Comparison of ENCODE assay signal across 10 cellular contexts in the genomic region with DNA sequence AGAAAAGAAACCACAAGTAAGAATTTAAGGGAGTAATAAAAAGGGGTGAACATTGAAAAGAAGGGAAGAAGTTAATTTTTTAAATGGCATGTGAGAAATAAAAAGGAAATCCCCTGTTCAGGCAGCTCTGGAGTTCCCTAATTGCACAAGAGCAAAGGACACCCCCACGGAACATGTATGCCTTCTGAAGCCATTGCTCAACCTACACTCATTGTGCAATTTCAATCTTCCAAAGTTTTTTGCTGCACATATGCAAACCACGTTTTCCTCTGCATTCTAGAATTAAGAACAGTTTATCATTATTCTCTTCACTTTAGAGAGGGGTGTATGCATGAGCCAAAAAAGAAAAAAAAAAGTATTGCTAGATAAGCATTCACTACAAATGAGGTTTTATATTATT.
DNase-seq lines count a peak whose midpoint lies in the region; ATAC-seq and TF ChIP-seq lines count a peak whose summit lies in the region.
"Had no signal": no experiment of that assay in that cellular context is flagged by ENCODE, and none has a peak within 500 bp of the region (broad histone marks: within the 10 kb centered on the region; RNA-seq: fewer than 3 reads in every experiment).

No MANE protein-coding gene starts in this region.

- H3K36me3 ChIP-seq in A673 (ENCODE audit: insufficient read depth, low read length, poor library complexity, severe bottlenecking): peaks cover 5% of the 10 kb centered on the region
- H3K36me3 ChIP-seq in lung (ENCODE audit: control insufficient read depth in 2 of 2, insufficient read depth in 2 of 2, low read length in 2 of 2): peaks cover 0 to 4% of the 10 kb centered on the region in 2 donors
- H3K36me3 ChIP-seq in CD8-positive, alpha-beta memory T cell (ENCODE audit: insufficient read depth, low read length): no peaks in the 10 kb centered on the region
- H3K36me3 ChIP-seq in aorta (ENCODE audit: control insufficient read depth in 1 of 2, insufficient read depth in 2 of 2, low read length in 1 of 2): peaks cover 0 to 2% of the 10 kb centered on the region in 2 donors

- H3K36me3 Mint-ChIP-seq in CD8-positive, alpha-beta memory T cell: peaks cover 0 to 60% (median 13%) of the 10 kb centered on the region in 3 donors

- H3K27me3 Mint-ChIP-seq in CD8-positive, alpha-beta memory T cell: no peaks in the 10 kb centered on the region

- no peak for TF ChIP-seq CTCF in A673 (conservative IDR thresholded peaks at IDR 0.05; ENCODE audit: low read depth, low read length)
- TF ChIP-seq CTCF in lung (IDR thresholded peaks at IDR 0.05; ENCODE audit: control extremely low read depth, extremely low read depth): no peak

- DNase-seq in A673 (ENCODE audit: low spot score) (peak; percentile 36), LHCN-M2 (ENCODE audit: low read depth) (peak; percentile 64), dedifferentiated amniotic fluid mesenchymal stem cell (ENCODE audit: extremely low spot score) (peak; percentile 85), lung (ENCODE audit: low spot score) (peak; percentile 55), aorta (no peak), left colon (no peak)
- DNase-seq in CD8-positive, alpha-beta memory T cell: no peak
- DNase-seq: NCI-H2081 had no signal

- WGBS in lung, 2 donors: 8 to 38% methylated on average over 2 of the region's 2 CpGs
- WGBS in aorta, 2 donors: 64 to 65% methylated on average over 2 of the region's 2 CpGs

- H3K4me3 ChIP-seq in A673 (ENCODE audit: low read depth, low read length, poor library complexity, severe bottlenecking): no peak overlapping the region
- no peak overlapping the region for H3K4me3 ChIP-seq in lung
- H3K4me3 ChIP-seq in CD8-positive, alpha-beta memory T cell (ENCODE audit: low read length): no peak overlapping the region
- H3K4me3 ChIP-seq in aorta (ENCODE audit: low read length in 2 of 2): no peak overlapping the region
- H3K4me3 ChIP-seq: BLaER1 had no signal

- CTCF ChIA-PET in A673 (lab: Charles Lee): no interaction called here
- CTCF ChIA-PET in CD8-positive, alpha-beta memory T cell (lab: Charles Lee): interaction anchor here (1.3 kb wide), 1 partner anchor 13 kb away, joined by 4 read pairs; no protein-coding TSS in a partner anchor

- peaks cover 7% of the 10 kb centered on the region for H3K4me1 ChIP-seq in A673 (ENCODE audit: insufficient read depth, low read length, poor library complexity, severe bottlenecking)
- peaks cover 0 to 3% of the 10 kb centered on the region in 2 donors for H3K4me1 ChIP-seq in lung (ENCODE audit: control insufficient read depth in 2 of 2, insufficient read depth in 2 of 2, low read length in 2 of 2)
- H3K4me1 ChIP-seq in CD8-positive, alpha-beta memory T cell (ENCODE audit: insufficient read depth, low read length): no peaks in the 10 kb centered on the region
- H3K4me1 ChIP-seq in aorta (ENCODE audit: control insufficient read depth in 1 of 2, insufficient read depth in 2 of 2, low read length in 2 of 2): no peaks in the 10 kb centered on the region

- no peak overlapping the region for H3K4me3 Mint-ChIP-seq in CD8-positive, alpha-beta memory T cell

- H3K27ac ChIP-seq in A673 (ENCODE audit: low read depth, low read length, poor library complexity, severe bottlenecking) (no peak overlapping the region), lung (ENCODE audit: low read depth in 1 of 2, low read length in 1 of 2) (peak overlapping the region in 1 of 2 donors; percentile 17), aorta (ENCODE audit: low read depth in 1 of 2, low read length in 2 of 2) (no peak overlapping the region)
- H3K27ac ChIP-seq in CD8-positive, alpha-beta memory T cell (ENCODE audit: low read depth, low read length): no peak overlapping the region
- H3K27ac ChIP-seq: BLaER1 had no signal

- H3K9me3 ChIP-seq in A673 (ENCODE audit: low read depth, low read length, poor library complexity, severe bottlenecking) (no peaks in the 10 kb centered on the region), lung (ENCODE audit: control insufficient read depth in 2 of 2, insufficient read depth in 1 of 2, low read length in 1 of 2) (no peaks in the 10 kb centered on the region), aorta (ENCODE audit: control insufficient read depth, low read length) (no peaks in the 10 kb centered on the region)
- H3K9me3 ChIP-seq in CD8-positive, alpha-beta memory T cell (ENCODE audit: low read length): no peaks in the 10 kb centered on the region
- H3K9me3 ChIP-seq: BLaER1 had no signal

- intact Hi-C loops in A673 (cut with micrococcal nuclease; ENCODE audit: unreplicated experiment): no loop called here
- intact Hi-C loops in aorta (cut with DNase I): no loop called here
- intact Hi-C loops in left colon (cut with DNase I, micrococcal nuclease): no loop called here

- peak overlapping the region in 2 of 8 donors; percentile 60 to 78 for H3K27ac Mint-ChIP-seq in CD8-positive, alpha-beta memory T cell

- peak; percentile 19 for ATAC-seq in lung (ENCODE audit: insufficient read depth, low FRiP score)
- ATAC-seq in HG02610 (IDR thresholded peaks at IDR 0.05; ENCODE audit: unreplicated experiment): no peak
- no peak for ATAC-seq in aorta (ENCODE audit: low FRiP score)
- no peak for ATAC-seq in left colon

- POLR2A ChIA-PET in A673 (lab: Charles Lee; ENCODE audit: low non-redundant PET): no interaction called here
- POLR2A ChIA-PET in CD8-positive, alpha-beta memory T cell (lab: Charles Lee): no interaction called here

- H3K4me1 Mint-ChIP-seq in CD8-positive, alpha-beta memory T cell: peaks cover 4 to 16% (median 4%) of the 10 kb centered on the region in 3 donors

- H3K9me3 Mint-ChIP-seq in CD8-positive, alpha-beta memory T cell: no peaks in the 10 kb centered on the region

- no TSS peak for BruUV-seq in A673 (replicated peaks; lab: Mats Ljungman, UMichigan)

- H3K27me3 ChIP-seq in A673 (replicated peaks; ENCODE audit: insufficient read depth, low read depth, low read length, poor library complexity) (no peaks in the 10 kb centered on the region), lung (ENCODE audit: control insufficient read depth, insufficient read depth) (no peaks in the 10 kb centered on the region), aorta (ENCODE audit: control insufficient read depth in 1 of 2, insufficient read depth in 2 of 2, low read length in 1 of 2) (no peaks in the 10 kb centered on the region)
- H3K27me3 ChIP-seq in CD8-positive, alpha-beta memory T cell (ENCODE audit: insufficient read depth, low read length, poor library complexity, severe bottlenecking): no peaks in the 10 kb centered on the region
- H3K27me3 ChIP-seq: BLaER1 had no signal

Comparison
In these comparisons a context has a peak if more than half of its experiments do, and no peak if none do; other contexts are left out.
1. DNase-seq: peak in A673 (single experiment), LHCN-M2 (single experiment), dedifferentiated amniotic fluid mesenchymal stem cell (single experiment) and lung (single experiment); none in CD8-positive, alpha-beta memory T cell (0 of 5), aorta (0 of 2) and left colon (0 of 2).